ENCODE assay signal across 12 cellular contexts in genomic region chr4:125322363-125322730, GRCh38. TPM values are rescaled to one million over a fixed set of nuclear protein-coding genes. Genes with fewer than 3 reads are reported as not detected.
DNase-seq lines count a peak whose midpoint lies in the region; ATAC-seq and TF ChIP-seq lines count a peak whose summit lies in the region.
"Had no signal": no experiment of that assay in that cellular context is flagged by ENCODE, and none has a peak within 500 bp of the region (broad histone marks: within the 10 kb centered on the region; RNA-seq: fewer than 3 reads in every experiment).

No MANE protein-coding gene starts in this region.

- TF ChIP-seq CTCF in cardiac fibroblast (IDR thresholded peaks at IDR 0.05; ENCODE audit: low read depth, low read length) = no peak
- TF ChIP-seq CTCF in lower lobe of right lung (IDR thresholded peaks at IDR 0.05) = no peak
- no peak for TF ChIP-seq CTCF in thyroid gland (IDR thresholded peaks at IDR 0.05)

- 0 to 18% methylated on average over 1 of the region's 1 CpG for WGBS in thyroid gland, 2 donors

- intact Hi-C loops in lower lobe of right lung (cut with DNase I) (no loop called here), thyroid gland (cut with DNase I) (no loop called here)

- H3K27me3 ChIP-seq in lower lobe of right lung (ENCODE audit: low read depth) = no peaks in the 10 kb centered on the region
- no peaks in the 10 kb centered on the region for H3K27me3 ChIP-seq in thyroid gland

- peak overlapping the region; percentile 6 to 15 for H3K4me3 ChIP-seq in cardiac fibroblast (replicated peaks in 1 of 2; ENCODE audit: low read depth in 2 of 2, low read length in 2 of 2)
- H3K4me3 ChIP-seq in lower lobe of right lung = peak overlapping the region; percentile 34
- H3K4me3 ChIP-seq in thyroid gland (replicated peaks in 1 of 3) = no peak overlapping the region

- ATAC-seq in lower lobe of right lung (no peak), GM18511 (IDR thresholded peaks at IDR 0.05; ENCODE audit: unreplicated experiment) (no peak), GM18498 (IDR thresholded peaks at IDR 0.05; ENCODE audit: unreplicated experiment) (no peak)

- H3K9me3 ChIP-seq in lower lobe of right lung = no peaks in the 10 kb centered on the region
- no peaks in the 10 kb centered on the region for H3K9me3 ChIP-seq in thyroid gland

- H3K4me1 ChIP-seq in lower lobe of right lung (peaks cover 23% of the 10 kb centered on the region), thyroid gland (peaks cover 41 to 56% of the 10 kb centered on the region in 2 donors)

- no peak for TF ChIP-seq POLR2A in thyroid gland (IDR thresholded peaks at IDR 0.05)

- DNase-seq in DMS 273 (lab: John Stamatoyannopoulos, UW; ENCODE audit: unreplicated experiment) (peak; percentile 15), DMS 273 treated with DMSO at 0.1 percent for 48 hours (lab: John Stamatoyannopoulos, UW) (no peak), cardiac fibroblast (ENCODE audit: low read depth in 2 of 2) (peak; percentile 71 to 86), lower lobe of right lung (no peak), thyroid gland (peak in 1 of 2 donors; percentile 21), SHP77 (lab: John Stamatoyannopoulos, UW) (no peak)
- DNase-seq: activated CD4-positive, alpha-beta memory T cell treated with anti-CD3 and anti-CD28 coated beads, Interleukin-2, amount 10 ng/mL, durations not matched to agents 7 days and 5 days; NCI-H1092 treated with DMSO at 0.1 percent for 48 hours; SIG-M5 had no signal

- H3K27ac ChIP-seq in lower lobe of right lung = peak overlapping the region; percentile 12
- peak overlapping the region; percentile 78 to 82 (median 79) for H3K27ac ChIP-seq in thyroid gland
- H3K27ac ChIP-seq: 22Rv1 had no signal

- H3K36me3 ChIP-seq in lower lobe of right lung (no peaks in the 10 kb centered on the region), thyroid gland (no peaks in the 10 kb centered on the region)

RNA-seq across cellular contexts. Expression of gene FAT4, which starts 7.6 kb away (rescaled TPM):
- total RNA-seq in lower lobe of right lung (15.2 TPM), thyroid gland (10 to 100 TPM; 29.3 to 49.8 (median 40.2) TPM)
- total RNA-seq: activated CD4-positive, alpha-beta memory T cell treated with anti-CD3 and anti-CD28 coated beads, Interleukin-2, amount 10 ng/mL, durations not matched to agents 7 days and 5 days had no signal

Comparison
In these comparisons a context has a peak if more than half of its experiments do, and no peak if none do; other contexts are left out.
1. DNase-seq: peak in DMS 273 (single experiment) and cardiac fibroblast (2 of 2); none in DMS 273 treated with DMSO at 0.1 percent for 48 hours (single experiment), lower lobe of right lung (single experiment) and SHP77 (0 of 2).
2. H3K4me3 ChIP-seq: peak in cardiac fibroblast (2 of 2) and lower lobe of right lung (single experiment); none in thyroid gland (0 of 3).